1 cellular context compared by ENCODE assay signal in the genomic region with DNA sequence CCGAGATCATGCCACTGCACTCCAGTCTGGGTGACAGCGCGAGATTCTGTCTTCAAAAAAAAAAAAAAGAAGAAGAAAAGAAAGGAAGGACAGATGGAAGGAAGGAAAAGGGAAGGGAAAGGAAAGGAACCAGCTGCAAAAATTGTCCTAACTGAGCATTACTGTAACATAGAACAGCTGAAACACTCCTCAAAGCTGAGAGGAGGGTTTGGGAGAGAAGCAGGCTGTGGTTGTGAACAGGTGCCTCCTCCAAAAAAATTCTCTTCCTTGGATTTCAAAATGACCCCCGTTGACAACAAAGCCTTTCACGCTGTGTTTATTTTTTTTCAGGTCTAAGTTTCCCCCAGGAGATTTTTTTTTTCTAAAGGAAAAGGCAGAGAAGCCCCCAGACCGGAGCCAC.
TF ChIP-seq lines count a peak whose summit lies in the region.

No MANE protein-coding gene starts in this region.

TF ChIP-seq in GM23338, 12 proteins besides CTCF, POLR2A, EP300 and RAD21 (continued from another document):
- TF ChIP-seq, protein P1, sequence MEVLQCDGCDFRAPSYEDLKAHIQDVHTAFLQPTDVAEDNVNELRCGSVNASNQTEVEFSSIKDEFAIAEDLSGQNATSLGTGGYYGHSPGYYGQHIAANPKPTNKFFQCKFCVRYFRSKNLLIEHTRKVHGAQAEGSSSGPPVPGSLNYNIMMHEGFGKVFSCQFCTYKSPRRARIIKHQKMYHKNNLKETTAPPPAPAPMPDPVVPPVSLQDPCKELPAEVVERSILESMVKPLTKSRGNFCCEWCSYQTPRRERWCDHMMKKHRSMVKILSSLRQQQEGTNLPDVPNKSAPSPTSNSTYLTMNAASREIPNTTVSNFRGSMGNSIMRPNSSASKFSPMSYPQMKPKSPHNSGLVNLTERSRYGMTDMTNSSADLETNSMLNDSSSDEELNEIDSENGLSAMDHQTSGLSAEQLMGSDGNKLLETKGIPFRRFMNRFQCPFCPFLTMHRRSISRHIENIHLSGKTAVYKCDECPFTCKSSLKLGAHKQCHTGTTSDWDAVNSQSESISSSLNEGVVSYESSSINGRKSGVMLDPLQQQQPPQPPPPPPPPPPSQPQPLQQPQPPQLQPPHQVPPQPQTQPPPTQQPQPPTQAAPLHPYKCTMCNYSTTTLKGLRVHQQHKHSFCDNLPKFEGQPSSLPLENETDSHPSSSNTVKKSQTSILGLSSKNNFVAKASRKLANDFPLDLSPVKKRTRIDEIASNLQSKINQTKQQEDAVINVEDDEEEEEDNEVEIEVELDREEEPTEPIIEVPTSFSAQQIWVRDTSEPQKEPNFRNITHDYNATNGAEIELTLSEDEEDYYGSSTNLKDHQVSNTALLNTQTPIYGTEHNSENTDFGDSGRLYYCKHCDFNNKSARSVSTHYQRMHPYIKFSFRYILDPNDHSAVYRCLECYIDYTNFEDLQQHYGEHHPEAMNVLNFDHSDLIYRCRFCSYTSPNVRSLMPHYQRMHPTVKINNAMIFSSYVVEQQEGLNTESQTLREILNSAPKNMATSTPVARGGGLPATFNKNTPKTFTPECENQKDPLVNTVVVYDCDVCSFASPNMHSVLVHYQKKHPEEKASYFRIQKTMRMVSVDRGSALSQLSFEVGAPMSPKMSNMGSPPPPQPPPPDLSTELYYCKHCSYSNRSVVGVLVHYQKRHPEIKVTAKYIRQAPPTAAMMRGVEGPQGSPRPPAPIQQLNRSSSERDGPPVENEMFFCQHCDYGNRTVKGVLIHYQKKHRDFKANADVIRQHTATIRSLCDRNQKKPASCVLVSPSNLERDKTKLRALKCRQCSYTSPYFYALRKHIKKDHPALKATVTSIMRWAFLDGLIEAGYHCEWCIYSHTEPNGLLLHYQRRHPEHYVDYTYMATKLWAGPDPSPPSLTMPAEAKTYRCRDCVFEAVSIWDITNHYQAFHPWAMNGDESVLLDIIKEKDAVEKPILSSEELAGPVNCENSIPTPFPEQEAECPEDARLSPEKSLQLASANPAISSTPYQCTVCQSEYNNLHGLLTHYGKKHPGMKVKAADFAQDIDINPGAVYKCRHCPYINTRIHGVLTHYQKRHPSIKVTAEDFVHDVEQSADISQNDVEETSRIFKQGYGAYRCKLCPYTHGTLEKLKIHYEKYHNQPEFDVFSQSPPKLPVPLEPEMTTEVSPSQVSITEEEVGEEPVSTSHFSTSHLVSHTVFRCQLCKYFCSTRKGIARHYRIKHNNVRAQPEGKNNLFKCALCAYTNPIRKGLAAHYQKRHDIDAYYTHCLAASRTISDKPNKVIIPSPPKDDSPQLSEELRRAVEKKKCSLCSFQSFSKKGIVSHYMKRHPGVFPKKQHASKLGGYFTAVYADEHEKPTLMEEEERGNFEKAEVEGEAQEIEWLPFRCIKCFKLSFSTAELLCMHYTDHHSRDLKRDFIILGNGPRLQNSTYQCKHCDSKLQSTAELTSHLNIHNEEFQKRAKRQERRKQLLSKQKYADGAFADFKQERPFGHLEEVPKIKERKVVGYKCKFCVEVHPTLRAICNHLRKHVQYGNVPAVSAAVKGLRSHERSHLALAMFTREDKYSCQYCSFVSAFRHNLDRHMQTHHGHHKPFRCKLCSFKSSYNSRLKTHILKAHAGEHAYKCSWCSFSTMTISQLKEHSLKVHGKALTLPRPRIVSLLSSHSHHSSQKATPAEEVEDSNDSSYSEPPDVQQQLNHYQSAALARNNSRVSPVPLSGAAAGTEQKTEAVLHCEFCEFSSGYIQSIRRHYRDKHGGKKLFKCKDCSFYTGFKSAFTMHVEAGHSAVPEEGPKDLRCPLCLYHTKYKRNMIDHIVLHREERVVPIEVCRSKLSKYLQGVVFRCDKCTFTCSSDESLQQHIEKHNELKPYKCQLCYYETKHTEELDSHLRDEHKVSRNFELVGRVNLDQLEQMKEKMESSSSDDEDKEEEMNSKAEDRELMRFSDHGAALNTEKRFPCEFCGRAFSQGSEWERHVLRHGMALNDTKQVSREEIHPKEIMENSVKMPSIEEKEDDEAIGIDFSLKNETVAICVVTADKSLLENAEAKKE (CRISPR knock-in tag; IDR thresholded peaks at IDR 0.05), result no peak
- no peak for TF ChIP-seq JUNB (IDR thresholded peaks at IDR 0.05; ENCODE audit: unreplicated experiment)
- TF ChIP-seq, protein P2, sequence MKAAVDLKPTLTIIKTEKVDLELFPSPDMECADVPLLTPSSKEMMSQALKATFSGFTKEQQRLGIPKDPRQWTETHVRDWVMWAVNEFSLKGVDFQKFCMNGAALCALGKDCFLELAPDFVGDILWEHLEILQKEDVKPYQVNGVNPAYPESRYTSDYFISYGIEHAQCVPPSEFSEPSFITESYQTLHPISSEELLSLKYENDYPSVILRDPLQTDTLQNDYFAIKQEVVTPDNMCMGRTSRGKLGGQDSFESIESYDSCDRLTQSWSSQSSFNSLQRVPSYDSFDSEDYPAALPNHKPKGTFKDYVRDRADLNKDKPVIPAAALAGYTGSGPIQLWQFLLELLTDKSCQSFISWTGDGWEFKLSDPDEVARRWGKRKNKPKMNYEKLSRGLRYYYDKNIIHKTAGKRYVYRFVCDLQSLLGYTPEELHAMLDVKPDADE (IDR thresholded peaks at IDR 0.05), result no peak
- no peak for TF ChIP-seq NANOG (IDR thresholded peaks at IDR 0.05; ENCODE audit: borderline replicate concordance)
- no peak for TF ChIP-seq ZNF331 (CRISPR knock-in tag; IDR thresholded peaks at IDR 0.05; ENCODE audit: low read depth)
- no peak for TF ChIP-seq CREB1 (CRISPR knock-in tag; IDR thresholded peaks at IDR 0.05; ENCODE audit: low read depth)
- TF ChIP-seq EZH2 (IDR thresholded peaks at IDR 0.05; ENCODE audit: low read depth, unreplicated experiment), result no peak
- TF ChIP-seq POLR2AphosphoS5 (IDR thresholded peaks at IDR 0.05; ENCODE audit: low read depth), result no peak
- TF ChIP-seq ZNF114 (CRISPR knock-in tag; IDR thresholded peaks at IDR 0.05), result no peak
